ENCODE assay signal across 1 cellular context in the genomic region with DNA sequence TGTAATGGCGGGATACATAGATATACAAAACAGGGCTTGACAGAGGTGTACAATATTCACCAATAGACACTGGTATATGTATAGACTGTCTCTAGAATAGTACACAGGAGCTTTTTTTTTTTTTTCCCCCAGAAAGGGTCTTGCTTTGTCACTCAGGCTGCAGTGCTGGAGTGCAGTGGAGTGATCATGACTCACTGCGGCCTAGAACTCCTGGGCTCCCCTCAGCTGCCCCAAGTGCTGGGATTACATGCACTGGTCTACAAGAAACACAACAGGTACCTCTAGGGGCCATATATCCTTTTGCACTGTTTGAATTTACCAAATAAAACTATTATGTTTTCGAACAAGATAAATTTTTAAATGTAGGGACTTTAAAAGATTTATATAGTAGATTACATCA.
TF ChIP-seq lines count a peak whose summit lies in the region.

No MANE protein-coding gene starts in this region.

TF ChIP-seq in A549, 52 proteins besides CTCF, POLR2A, EP300 and RAD21 (continued from another document):
- TF ChIP-seq, protein P1, sequence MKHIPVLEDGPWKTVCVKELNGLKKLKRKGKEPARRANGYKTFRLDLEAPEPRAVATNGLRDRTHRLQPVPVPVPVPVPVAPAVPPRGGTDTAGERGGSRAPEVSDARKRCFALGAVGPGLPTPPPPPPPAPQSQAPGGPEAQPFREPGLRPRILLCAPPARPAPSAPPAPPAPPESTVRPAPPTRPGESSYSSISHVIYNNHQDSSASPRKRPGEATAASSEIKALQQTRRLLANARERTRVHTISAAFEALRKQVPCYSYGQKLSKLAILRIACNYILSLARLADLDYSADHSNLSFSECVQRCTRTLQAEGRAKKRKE (CRISPR knock-in tag; IDR thresholded peaks at IDR 0.05; ENCODE audit: low read depth): no peak
TF ChIP-seq in A549: peak in this region for 0.
